In the genomic region with DNA sequence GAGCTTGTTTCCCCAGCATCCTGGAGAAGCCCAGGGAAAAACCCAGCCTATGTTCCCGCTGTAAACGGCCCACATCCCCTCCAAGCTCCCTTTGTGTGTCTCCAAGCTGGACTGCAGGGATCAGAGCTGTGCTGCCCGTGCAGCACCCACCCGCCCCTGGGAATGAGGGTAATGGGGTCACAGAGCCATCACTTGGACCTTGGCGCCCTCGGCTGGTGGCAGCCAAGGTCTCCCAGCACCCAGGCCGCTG, we compare ENCODE assay signal across 1 cellular context.
TF ChIP-seq lines count a peak whose summit lies in the region.

No MANE protein-coding gene starts in this region.

TF ChIP-seq in endothelial cell of umbilical vein, 7 proteins besides CTCF, POLR2A, EP300 and RAD21 (continued from another document):
- TF ChIP-seq, protein P1, sequence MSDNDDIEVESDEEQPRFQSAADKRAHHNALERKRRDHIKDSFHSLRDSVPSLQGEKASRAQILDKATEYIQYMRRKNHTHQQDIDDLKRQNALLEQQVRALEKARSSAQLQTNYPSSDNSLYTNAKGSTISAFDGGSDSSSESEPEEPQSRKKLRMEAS (IDR thresholded peaks at IDR 0.05; ENCODE audit: insufficient read depth, insufficient read length): no peak
- TF ChIP-seq POLR2AphosphoS5 (IDR thresholded peaks at IDR 0.05; ENCODE audit: insufficient read depth, low read depth, low read length) (no peak), FOS (IDR thresholded peaks at IDR 0.05; ENCODE audit: borderline replicate concordance, insufficient read depth, low read length) (no peak)
TF ChIP-seq in endothelial cell of umbilical vein: peak in this region for 0.
